Comparison of ENCODE assay signal across 8 cellular contexts in the genomic region with DNA sequence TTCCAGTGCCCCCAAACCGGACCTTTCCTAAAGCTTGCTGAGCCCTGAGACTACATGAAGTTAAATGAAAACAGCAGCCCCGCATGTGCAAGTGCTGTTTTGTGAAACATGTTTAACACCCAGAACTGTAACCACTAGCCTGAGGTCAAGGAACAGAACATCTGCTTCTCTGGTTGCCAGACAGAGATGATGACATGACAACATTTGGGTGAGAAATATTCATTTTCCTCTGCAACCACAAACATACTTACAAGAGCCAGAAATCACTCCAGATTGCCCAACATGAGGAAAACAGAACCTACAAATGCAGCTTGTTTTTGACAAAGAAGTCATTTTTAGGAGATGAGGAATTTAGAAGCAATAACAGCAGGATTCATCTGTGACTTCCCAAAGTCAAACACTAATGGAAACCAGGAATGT.
DNase-seq lines count a peak whose midpoint lies in the region; ATAC-seq and TF ChIP-seq lines count a peak whose summit lies in the region.

No MANE protein-coding gene starts in this region.

- ATAC-seq in GM18909 (IDR thresholded peaks at IDR 0.05; ENCODE audit: poor library complexity, unreplicated experiment): peak; percentile 50
- peak; percentile 48 for ATAC-seq in HG03108 (IDR thresholded peaks at IDR 0.05; ENCODE audit: unreplicated experiment)
- peak; percentile 32 for ATAC-seq in left lobe of liver

- CTCF ChIA-PET in AG04449 (lab: Yijun Ruan, JAX): interaction anchor here (1.0 to 2.9 kb wide), 2 partner anchors 9 to 14 kb away, joined by 4 to 25 read pairs; no protein-coding TSS in a partner anchor
- CTCF ChIA-PET in activated CD4-positive, alpha-beta memory T cell treated with anti-CD3 and anti-CD28 coated beads, Interleukin-2, amount 10 ng/mL, durations not matched to agents 7 days and 5 days (lab: Charles Lee): interaction anchor here (1.1 to 2.3 kb wide), 3 partner anchors 11 to 63 kb away, joined by 3 to 6 read pairs (median 3); no protein-coding TSS in a partner anchor

- TF ChIP-seq CTCF in AG04449 (IDR thresholded peaks at IDR 0.05; ENCODE audit: insufficient read depth, low read length, missing control alignments): no peak

- no peaks in the 10 kb centered on the region for H3K9me3 Mint-ChIP-seq in activated CD4-positive, alpha-beta memory T cell treated with anti-CD3 and anti-CD28 coated beads, Interleukin-2, amount 10 ng/mL, durations not matched to agents 7 days and 5 days

- peaks cover 37% of the 10 kb centered on the region for H3K4me1 Mint-ChIP-seq in activated CD4-positive, alpha-beta memory T cell treated with anti-CD3 and anti-CD28 coated beads, Interleukin-2, amount 10 ng/mL, durations not matched to agents 7 days and 5 days

- H3K4me3 Mint-ChIP-seq in activated CD4-positive, alpha-beta memory T cell treated with anti-CD3 and anti-CD28 coated beads, Interleukin-2, amount 10 ng/mL, durations not matched to agents 7 days and 5 days: peak overlapping the region; percentile 4

- H3K27me3 Mint-ChIP-seq in activated CD4-positive, alpha-beta memory T cell treated with anti-CD3 and anti-CD28 coated beads, Interleukin-2, amount 10 ng/mL, durations not matched to agents 7 days and 5 days: no peaks in the 10 kb centered on the region

- H3K4me3 ChIP-seq in AG04449 (ENCODE audit: low read depth, low read length): no peak overlapping the region

- POLR2A ChIA-PET in AG04449 (lab: Yijun Ruan, JAX): interaction anchor here (0.5 to 0.9 kb wide), 3 partner anchors 73 to 114 kb away, joined by 3 to 4 read pairs (median 3); no protein-coding TSS in a partner anchor
- POLR2A ChIA-PET in activated CD4-positive, alpha-beta memory T cell treated with anti-CD3 and anti-CD28 coated beads, Interleukin-2, amount 10 ng/mL, durations not matched to agents 7 days and 5 days (lab: Charles Lee): interaction anchor here (0.6 to 2.5 kb wide), 7 partner anchors 35 to 214 kb away, joined by 3 to 11 read pairs (median 5); a partner anchor contains a TSS

- peak overlapping the region; percentile 83 for H3K27ac Mint-ChIP-seq in activated CD4-positive, alpha-beta memory T cell treated with anti-CD3 and anti-CD28 coated beads, Interleukin-2, amount 10 ng/mL, durations not matched to agents 7 days and 5 days

- peaks cover 6% of the 10 kb centered on the region for H3K36me3 Mint-ChIP-seq in activated CD4-positive, alpha-beta memory T cell treated with anti-CD3 and anti-CD28 coated beads, Interleukin-2, amount 10 ng/mL, durations not matched to agents 7 days and 5 days (ENCODE audit: low read depth)

- DNase-seq in AG04449 (ENCODE audit: low read depth, low spot score) (peak; percentile 88), left lobe of liver (ENCODE audit: low spot score) (no peak), posterior vena cava (ENCODE audit: low spot score) (no peak), NCI-H1436 (lab: John Stamatoyannopoulos, UW) (no peak), NCI-H748 (lab: John Stamatoyannopoulos, UW; ENCODE audit: unreplicated experiment) (no peak)
- DNase-seq in activated CD4-positive, alpha-beta memory T cell treated with anti-CD3 and anti-CD28 coated beads, Interleukin-2, amount 10 ng/mL, durations not matched to agents 7 days and 5 days: peak; percentile 42

- intact Hi-C loops in posterior vena cava (cut with DNase I): no loop called here

Comparison
In these comparisons a context has a peak if more than half of its experiments do, and no peak if none do; other contexts are left out.
1. DNase-seq: peak in AG04449 (single experiment) and activated CD4-positive, alpha-beta memory T cell treated with anti-CD3 and anti-CD28 coated beads, Interleukin-2, amount 10 ng/mL, durations not matched to agents 7 days and 5 days (single experiment); none in left lobe of liver (single experiment), posterior vena cava (single experiment), NCI-H1436 (single experiment) and NCI-H748 (single experiment).
2. Peak in every context shown above with its lines, with median percentiles within 50 percentile points of each other: ATAC-seq.